In the genomic region with DNA sequence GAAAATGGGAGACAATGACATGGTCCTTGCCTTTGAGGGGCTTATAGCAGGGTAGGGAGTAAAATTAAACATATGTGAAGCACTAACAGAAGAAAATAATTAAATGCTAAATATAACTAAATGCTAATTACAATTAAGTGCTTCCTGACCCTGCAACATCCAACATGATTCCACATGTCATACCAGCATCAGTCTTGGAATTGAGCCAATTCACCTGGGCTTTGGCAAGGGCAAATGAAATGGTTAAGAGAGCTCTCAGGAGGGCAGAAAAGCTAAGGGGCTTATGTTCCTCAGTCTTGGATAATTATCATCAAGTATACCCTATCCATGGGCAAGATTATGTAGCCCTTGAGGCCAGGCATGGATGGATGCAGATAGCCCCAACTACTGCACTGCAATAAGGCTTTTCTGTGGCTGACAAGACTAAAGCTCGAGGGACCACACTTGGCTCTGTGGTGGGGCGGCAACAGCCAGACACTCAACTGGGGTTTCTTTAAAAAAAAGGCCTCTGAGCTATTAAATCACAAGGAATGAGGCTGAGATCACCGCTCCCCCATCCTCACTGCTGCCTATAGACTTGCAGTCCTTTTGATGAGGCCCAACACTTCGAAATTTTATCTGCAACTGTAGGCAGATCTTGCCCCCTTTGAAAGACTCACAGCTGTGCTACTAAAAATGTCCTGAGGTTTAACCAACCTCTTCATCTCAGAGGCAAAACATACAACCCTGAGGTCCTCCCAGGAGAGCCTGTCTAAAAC, we compare ENCODE assay signal across 10 cellular contexts. TPM values are rescaled to one million over a fixed set of nuclear protein-coding genes. Genes with fewer than 3 reads are reported as not detected.
DNase-seq lines count a peak whose midpoint lies in the region; ATAC-seq and TF ChIP-seq lines count a peak whose summit lies in the region.
"Had no signal": no experiment of that assay in that cellular context is flagged by ENCODE, and none has a peak within 500 bp of the region (broad histone marks: within the 10 kb centered on the region; RNA-seq: fewer than 3 reads in every experiment).

No MANE protein-coding gene starts in this region.

- TF ChIP-seq EP300 in Ishikawa (IDR thresholded peaks at IDR 0.05; ENCODE audit: borderline replicate concordance) = no peak

- no peak for TF ChIP-seq RAD21 in Ishikawa (IDR thresholded peaks at IDR 0.05; ENCODE audit: low read depth)

- H3K27me3 ChIP-seq in cardiac muscle cell = no peaks in the 10 kb centered on the region
- no peaks in the 10 kb centered on the region for H3K27me3 ChIP-seq in stomach smooth muscle (ENCODE audit: control insufficient read depth in 1 of 2, insufficient read depth in 2 of 2, low read length in 2 of 2)

- H3K9me3 ChIP-seq in SK-N-MC (ENCODE audit: low read depth, low read length) (no peaks in the 10 kb centered on the region), cardiac muscle cell (ENCODE audit: low read depth) (no peaks in the 10 kb centered on the region), stomach smooth muscle (ENCODE audit: control insufficient read depth in 2 of 2, low read length in 2 of 2) (no peaks in the 10 kb centered on the region)

- 14 to 32% methylated on average over 4 of the region's 4 CpGs for WGBS in lower leg skin, 2 donors

- intact Hi-C loops in lower leg skin (cut with DNase I; ENCODE audit: low total_unique reads) = no loop called here

- H3K9ac ChIP-seq in SK-N-MC (ENCODE audit: insufficient read length) (no peak overlapping the region), stomach smooth muscle (ENCODE audit: low read length in 2 of 2) (peak overlapping the region; percentile 60 to 79)

- H3K36me3 ChIP-seq in SK-N-MC (ENCODE audit: insufficient read depth, low read length) = peaks cover 33% of the 10 kb centered on the region
- peaks cover 18% of the 10 kb centered on the region for H3K36me3 ChIP-seq in cardiac muscle cell
- peaks cover 6 to 9% of the 10 kb centered on the region in 2 donors for H3K36me3 ChIP-seq in stomach smooth muscle (ENCODE audit: control insufficient read depth in 2 of 2, insufficient read depth in 2 of 2, low read length in 2 of 2)

- H3K4me1 ChIP-seq in cardiac muscle cell (ENCODE audit: low read depth) (peaks cover 34% of the 10 kb centered on the region), stomach smooth muscle (ENCODE audit: control insufficient read depth, insufficient read depth, low read length) (peaks cover 64% of the 10 kb centered on the region)

- H3K4me3 ChIP-seq in SK-N-MC (no peak overlapping the region), cardiac muscle cell (no peak overlapping the region), stomach smooth muscle (ENCODE audit: low read length in 2 of 2) (peak overlapping the region; percentile 86 to 91), lower leg skin (ENCODE audit: low read depth, poor library complexity, severe bottlenecking) (no peak overlapping the region)

- TF ChIP-seq CTCF in cardiac muscle cell (IDR thresholded peaks at IDR 0.05; ENCODE audit: low read depth, low read length) = no peak
- no peak for TF ChIP-seq CTCF in lower leg skin (IDR thresholded peaks at IDR 0.05)

- ATAC-seq in GM19324 (IDR thresholded peaks at IDR 0.05; ENCODE audit: low FRiP score, unreplicated experiment) = no peak
- ATAC-seq: naive thymus-derived CD8-positive, alpha-beta T cell had no signal

- H3K27ac ChIP-seq in SK-N-MC (0 out of 2 replicates have a peak overlapping the region, but pooled peaks have one; percentile 14), cardiac muscle cell (peak overlapping the region; percentile 98), stomach smooth muscle (ENCODE audit: low read length) (peak overlapping the region; percentile 99)

- no peak for TF ChIP-seq POLR2A in lower leg skin (IDR thresholded peaks at IDR 0.05)

- DNase-seq in SK-N-MC (ENCODE audit: low read depth, low spot score) (no peak), cardiac muscle cell (ENCODE audit: low read depth in 1 of 2, low spot score in 1 of 2) (no peak), middle frontal gyrus (ENCODE audit: extremely low spot score, low spot score) (no peak), amygdala (lab: John Stamatoyannopoulos, UW) (no peak), lower leg skin (ENCODE audit: low spot score in 2 of 2) (no peak)
- DNase-seq: activated gamma-delta T cell treated with Interleukin-2 at 50 U/mL for 16 hours had no signal

TF ChIP-seq in Ishikawa, 13 proteins besides CTCF, POLR2A, EP300 and RAD21:
- TF ChIP-seq, protein P1, sequence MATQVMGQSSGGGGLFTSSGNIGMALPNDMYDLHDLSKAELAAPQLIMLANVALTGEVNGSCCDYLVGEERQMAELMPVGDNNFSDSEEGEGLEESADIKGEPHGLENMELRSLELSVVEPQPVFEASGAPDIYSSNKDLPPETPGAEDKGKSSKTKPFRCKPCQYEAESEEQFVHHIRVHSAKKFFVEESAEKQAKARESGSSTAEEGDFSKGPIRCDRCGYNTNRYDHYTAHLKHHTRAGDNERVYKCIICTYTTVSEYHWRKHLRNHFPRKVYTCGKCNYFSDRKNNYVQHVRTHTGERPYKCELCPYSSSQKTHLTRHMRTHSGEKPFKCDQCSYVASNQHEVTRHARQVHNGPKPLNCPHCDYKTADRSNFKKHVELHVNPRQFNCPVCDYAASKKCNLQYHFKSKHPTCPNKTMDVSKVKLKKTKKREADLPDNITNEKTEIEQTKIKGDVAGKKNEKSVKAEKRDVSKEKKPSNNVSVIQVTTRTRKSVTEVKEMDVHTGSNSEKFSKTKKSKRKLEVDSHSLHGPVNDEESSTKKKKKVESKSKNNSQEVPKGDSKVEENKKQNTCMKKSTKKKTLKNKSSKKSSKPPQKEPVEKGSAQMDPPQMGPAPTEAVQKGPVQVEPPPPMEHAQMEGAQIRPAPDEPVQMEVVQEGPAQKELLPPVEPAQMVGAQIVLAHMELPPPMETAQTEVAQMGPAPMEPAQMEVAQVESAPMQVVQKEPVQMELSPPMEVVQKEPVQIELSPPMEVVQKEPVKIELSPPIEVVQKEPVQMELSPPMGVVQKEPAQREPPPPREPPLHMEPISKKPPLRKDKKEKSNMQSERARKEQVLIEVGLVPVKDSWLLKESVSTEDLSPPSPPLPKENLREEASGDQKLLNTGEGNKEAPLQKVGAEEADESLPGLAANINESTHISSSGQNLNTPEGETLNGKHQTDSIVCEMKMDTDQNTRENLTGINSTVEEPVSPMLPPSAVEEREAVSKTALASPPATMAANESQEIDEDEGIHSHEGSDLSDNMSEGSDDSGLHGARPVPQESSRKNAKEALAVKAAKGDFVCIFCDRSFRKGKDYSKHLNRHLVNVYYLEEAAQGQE (IDR thresholded peaks at IDR 0.05; ENCODE audit: low read depth) = no peak
- peak; percentile 32; the same call in 1 of the 2 replicates for TF ChIP-seq NFIC (IDR thresholded peaks at IDR 0.05)
TF ChIP-seq in Ishikawa: peak in this region for 1.

RNA-seq across cellular contexts. Expression of a gene that starts 39.0 kb away (rescaled TPM):
- 3.5 and 7.3 TPM in 2 replicates for total RNA-seq in cardiac muscle cell
- polyA plus RNA-seq in cardiac muscle cell = 1.2 and 2.8 TPM in 2 replicates
- total RNA-seq in lower leg skin = 1 to 10 TPM; 3.0 to 9.1 (median 5.6) TPM

RNA-seq across cellular contexts. Expression of a gene that starts 42.6 kb away (rescaled TPM):
- total RNA-seq in cardiac muscle cell (189 and 417 TPM in 2 replicates), lower leg skin (100 to 1,000 TPM; 356 to 592 (median 409) TPM)
- polyA plus RNA-seq in cardiac muscle cell = 119 and 161 TPM in 2 replicates

RNA-seq across cellular contexts. Expression of a gene that starts 42.9 kb away (rescaled TPM):
- total RNA-seq in cardiac muscle cell = 4.3 and 5.4 TPM in 2 replicates
- 5.6 and 7.3 TPM in 2 replicates for polyA plus RNA-seq in cardiac muscle cell
- 10 to 100 TPM in 1 of 4 donors, 1 to 10 TPM in 3; 1.9 to 16.9 (median 4.9) TPM for total RNA-seq in lower leg skin

Comparison
In these comparisons a context has a peak if more than half of its experiments do, and no peak if none do; other contexts are left out.
1. H3K27ac ChIP-seq: peak in every context shown above with its lines; median percentile 99 in stomach smooth muscle; 98 in cardiac muscle cell; 14 in SK-N-MC.
2. H3K4me3 ChIP-seq: peak in stomach smooth muscle (2 of 2); none in SK-N-MC (single experiment), cardiac muscle cell (single experiment) and lower leg skin (single experiment).